17 cellular contexts compared by ENCODE assay signal in the genomic region with DNA sequence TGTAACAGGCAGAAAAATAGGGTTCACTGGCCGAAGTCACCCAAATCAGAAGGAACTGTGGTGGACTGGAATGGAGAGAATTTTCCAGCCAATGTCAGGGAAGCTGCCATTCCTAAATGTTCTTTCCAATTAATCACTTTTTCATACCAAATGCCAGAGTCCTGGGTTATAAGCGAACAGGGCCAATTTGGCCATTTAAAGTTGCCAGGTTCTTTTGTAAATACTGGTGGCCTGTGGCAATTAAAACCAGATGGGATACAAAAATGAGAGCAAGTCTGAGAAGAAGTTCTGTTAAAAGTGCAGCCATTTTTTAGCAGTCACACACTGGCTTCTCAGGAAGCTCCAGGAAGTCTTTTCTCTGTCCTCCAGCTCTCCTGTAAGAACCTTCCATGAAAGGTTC.
DNase-seq lines count a peak whose midpoint lies in the region; TF ChIP-seq lines count a peak whose summit lies in the region.
"Had no signal": no experiment of that assay in that cellular context is flagged by ENCODE, and none has a peak within 500 bp of the region (broad histone marks: within the 10 kb centered on the region; RNA-seq: fewer than 3 reads in every experiment).

No MANE protein-coding gene starts in this region.

- H3K4me1 Mint-ChIP-seq in activated T-helper 1 cell treated with anti-CD3 and anti-CD28 coated beads, Interleukin-12 subunit alpha, Interleukin-12 subunit beta, Interleukin-2, Interleukin-4 antibody, amounts not matched to agents 30 ng/mL and 10 ng/mL and 1 ng/mL, durations not matched to agents 14 hours and 24 hours and 36 hours (ENCODE audit: low read depth), result no peaks in the 10 kb centered on the region

- H3K27me3 Mint-ChIP-seq in activated T-helper 1 cell treated with anti-CD3 and anti-CD28 coated beads, Interleukin-12 subunit alpha, Interleukin-12 subunit beta, Interleukin-2, Interleukin-4 antibody, amounts not matched to agents 30 ng/mL and 10 ng/mL and 1 ng/mL, durations not matched to agents 14 hours and 24 hours and 36 hours (ENCODE audit: insufficient read depth), result peaks cover 4% of the 10 kb centered on the region

- H3K27me3 ChIP-seq in tibial artery, result no peaks in the 10 kb centered on the region
- H3K27me3 ChIP-seq: BLaER1 treated with 17β-estradiol and CSF1 and Interleukin-3, amounts not matched to agents 10 nM and 100 nM; SJSA1 had no signal

- TF ChIP-seq CTCF in tibial artery (IDR thresholded peaks at IDR 0.05), result no peak

- no peaks in the 10 kb centered on the region for H3K9me3 ChIP-seq in tibial artery
- H3K9me3 ChIP-seq: BLaER1 treated with 17β-estradiol and CSF1 and Interleukin-3, amounts not matched to agents 10 nM and 100 nM; SJSA1 had no signal

- peaks cover 0 to 66% (median 21%) of the 10 kb centered on the region in 4 donors for H3K4me1 ChIP-seq in tibial artery
- H3K4me1 ChIP-seq: SJSA1 had no signal

- H3K27ac ChIP-seq in tibial artery, result peak overlapping the region; percentile 4 to 38
- H3K27ac ChIP-seq: BLaER1 treated with 17β-estradiol and CSF1 and Interleukin-3, amounts not matched to agents 10 nM and 100 nM; SJSA1 had no signal

- intact Hi-C loops in tibial artery (cut with DNase I; ENCODE audit: low total_unique reads), result no loop called here
- intact Hi-C loops in activated T-helper 1 cell treated with anti-CD3 and anti-CD28 coated beads, Interleukin-12 subunit alpha, Interleukin-12 subunit beta, Interleukin-2, Interleukin-4 antibody, amounts not matched to agents 30 ng/mL and 10 ng/mL and 1 ng/mL, durations not matched to agents 14 hours and 24 hours and 36 hours (cut with micrococcal nuclease), result no loop called here

- no peak overlapping the region for H3K4me3 Mint-ChIP-seq in activated T-helper 1 cell treated with anti-CD3 and anti-CD28 coated beads, Interleukin-12 subunit alpha, Interleukin-12 subunit beta, Interleukin-2, Interleukin-4 antibody, amounts not matched to agents 30 ng/mL and 10 ng/mL and 1 ng/mL, durations not matched to agents 14 hours and 24 hours and 36 hours

- no peak overlapping the region for H3K27ac Mint-ChIP-seq in activated T-helper 1 cell treated with anti-CD3 and anti-CD28 coated beads, Interleukin-12 subunit alpha, Interleukin-12 subunit beta, Interleukin-2, Interleukin-4 antibody, amounts not matched to agents 30 ng/mL and 10 ng/mL and 1 ng/mL, durations not matched to agents 14 hours and 24 hours and 36 hours

- peaks cover 0 to 8% (median 0%) of the 10 kb centered on the region in 3 donors for H3K36me3 ChIP-seq in tibial artery
- H3K36me3 ChIP-seq: BLaER1 treated with 17β-estradiol and CSF1 and Interleukin-3, amounts not matched to agents 10 nM and 100 nM; SJSA1 had no signal

- no peak overlapping the region for H3K4me3 ChIP-seq in tibial artery
- H3K4me3 ChIP-seq: BLaER1 treated with 17β-estradiol and CSF1 and Interleukin-3, amounts not matched to agents 10 nM and 100 nM; SJSA1 had no signal

- H3K36me3 Mint-ChIP-seq in activated T-helper 1 cell treated with anti-CD3 and anti-CD28 coated beads, Interleukin-12 subunit alpha, Interleukin-12 subunit beta, Interleukin-2, Interleukin-4 antibody, amounts not matched to agents 30 ng/mL and 10 ng/mL and 1 ng/mL, durations not matched to agents 14 hours and 24 hours and 36 hours (ENCODE audit: low read depth), result no peaks in the 10 kb centered on the region

- DNase-seq in EH (ENCODE audit: low read depth) (peak; percentile 35), astrocyte of the hippocampus (ENCODE audit: low read depth, low spot score) (peak; percentile 16), fibroblast of the conjunctiva (ENCODE audit: low read depth) (peak; percentile 16), tibial artery (no peak), DMS53 treated with DMSO at 0.1 percent for 48 hours (lab: John Stamatoyannopoulos, UW; ENCODE audit: unreplicated experiment) (no peak), HT-29 (ENCODE audit: low spot score) (no peak)
- no peak for DNase-seq in activated T-helper 1 cell treated with anti-CD3 and anti-CD28 coated beads, Interleukin-12 subunit alpha, Interleukin-12 subunit beta, Interleukin-2, Interleukin-4 antibody, amounts not matched to agents 30 ng/mL and 10 ng/mL and 1 ng/mL, durations not matched to agents 14 hours and 24 hours and 36 hours (ENCODE audit: low spot score)
- DNase-seq: DMS 273 treated with DMSO at 0.1 percent for 48 hours, KG1, NCI-H1048, NCI-H1436 treated with DMSO at 0.1 percent for 48 hours, NCI-H2081, NCI-H510A, NCI-H82, PC-3 had no signal

- H3K9me3 Mint-ChIP-seq in activated T-helper 1 cell treated with anti-CD3 and anti-CD28 coated beads, Interleukin-12 subunit alpha, Interleukin-12 subunit beta, Interleukin-2, Interleukin-4 antibody, amounts not matched to agents 30 ng/mL and 10 ng/mL and 1 ng/mL, durations not matched to agents 14 hours and 24 hours and 36 hours, result no peaks in the 10 kb centered on the region

Comparison
In these comparisons a context has a peak if more than half of its experiments do, and no peak if none do; other contexts are left out.
1. DNase-seq: peak in EH (single experiment), astrocyte of the hippocampus (single experiment) and fibroblast of the conjunctiva (single experiment); none in tibial artery (0 of 2), DMS53 treated with DMSO at 0.1 percent for 48 hours (single experiment), activated T-helper 1 cell treated with anti-CD3 and anti-CD28 coated beads, Interleukin-12 subunit alpha, Interleukin-12 subunit beta, Interleukin-2, Interleukin-4 antibody, amounts not matched to agents 30 ng/mL and 10 ng/mL and 1 ng/mL, durations not matched to agents 14 hours and 24 hours and 36 hours (single experiment) and HT-29 (single experiment).